9 cellular contexts compared by ENCODE assay signal in the genomic region with DNA sequence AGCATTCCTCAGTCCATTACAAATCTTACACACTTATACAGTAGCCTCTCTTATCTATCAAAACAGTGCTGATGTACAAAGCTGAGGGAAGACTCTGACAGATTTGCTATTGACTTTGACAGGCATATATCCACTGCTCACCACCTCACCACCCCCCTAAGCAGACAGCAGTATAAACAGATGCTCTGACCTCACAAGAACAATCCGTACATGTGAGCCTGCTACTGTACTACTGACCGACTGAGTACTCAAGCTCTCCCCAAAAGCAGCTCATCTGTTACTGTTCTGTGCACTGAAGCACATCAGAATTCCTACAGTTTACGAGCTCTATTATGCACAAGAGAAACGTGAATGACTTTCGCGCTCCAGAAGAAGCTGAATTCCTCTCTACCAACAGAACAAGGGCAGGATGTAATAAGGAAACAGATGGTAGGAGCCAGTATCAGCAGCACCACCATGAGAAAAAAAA.
DNase-seq lines count a peak whose midpoint lies in the region; ATAC-seq and TF ChIP-seq lines count a peak whose summit lies in the region.
"Had no signal": no experiment of that assay in that cellular context is flagged by ENCODE, and none has a peak within 500 bp of the region (broad histone marks: within the 10 kb centered on the region; RNA-seq: fewer than 3 reads in every experiment).

No MANE protein-coding gene starts in this region.

- no peaks in the 10 kb centered on the region for H3K4me1 ChIP-seq in PC-3 (ENCODE audit: insufficient read depth, low read length)

- intact Hi-C loops in PC-3 (cut with micrococcal nuclease), result no loop called here
- intact Hi-C loops in left ventricle myocardium superior (cut with micrococcal nuclease), result no loop called here
- intact Hi-C loops in activated CD8-positive, alpha-beta T cell treated with anti-CD3 and anti-CD28 coated beads for 36 hours (cut with micrococcal nuclease), result no loop called here

- no peak overlapping the region for H3K4me2 ChIP-seq in PC-3 (ENCODE audit: low read length)

- H4K20me1 ChIP-seq in PC-3 (ENCODE audit: low read length), result no peaks in the 10 kb centered on the region

- H3K4me1 Mint-ChIP-seq in HFFc6 (ENCODE audit: low read depth), result peaks cover 38% of the 10 kb centered on the region
- no peaks in the 10 kb centered on the region for H3K4me1 Mint-ChIP-seq in activated CD8-positive, alpha-beta T cell treated with anti-CD3 and anti-CD28 coated beads for 36 hours (ENCODE audit: low read depth)

- no peak for TF ChIP-seq CTCF in HFFc6 (IDR thresholded peaks at IDR 0.05)
- TF ChIP-seq CTCF in PC-3 (conservative IDR thresholded peaks at IDR 0.05; ENCODE audit: low read depth, low read length), result no peak
- no peak for TF ChIP-seq CTCF in activated CD8-positive, alpha-beta T cell treated with anti-CD3 and anti-CD28 coated beads for 36 hours (IDR thresholded peaks at IDR 0.05)

- no peak overlapping the region for H2AFZ ChIP-seq in PC-3 (ENCODE audit: low read length)

- no peaks in the 10 kb centered on the region for H3K79me2 ChIP-seq in PC-3 (ENCODE audit: low read length)

- H3K27me3 Mint-ChIP-seq in HFFc6 (ENCODE audit: insufficient read depth), result no peaks in the 10 kb centered on the region
- peaks cover 2% of the 10 kb centered on the region for H3K27me3 Mint-ChIP-seq in activated CD8-positive, alpha-beta T cell treated with anti-CD3 and anti-CD28 coated beads for 36 hours

- H3K36me3 Mint-ChIP-seq in HFFc6 (ENCODE audit: low read depth), result no peaks in the 10 kb centered on the region
- H3K36me3 Mint-ChIP-seq in activated CD8-positive, alpha-beta T cell treated with anti-CD3 and anti-CD28 coated beads for 36 hours (ENCODE audit: low read depth), result no peaks in the 10 kb centered on the region

- peaks cover 21% of the 10 kb centered on the region; the same call in 1 of the 2 replicates for H3K27me3 ChIP-seq in PC-3 (ENCODE audit: low read length)

- H3K9ac ChIP-seq in PC-3 (ENCODE audit: low read length), result no peak overlapping the region

- no peaks in the 10 kb centered on the region for H3K9me3 Mint-ChIP-seq in HFFc6
- H3K9me3 Mint-ChIP-seq in activated CD8-positive, alpha-beta T cell treated with anti-CD3 and anti-CD28 coated beads for 36 hours, result no peaks in the 10 kb centered on the region

- peak overlapping the region; percentile 80 for H3K4me3 Mint-ChIP-seq in HFFc6
- H3K4me3 Mint-ChIP-seq in activated CD8-positive, alpha-beta T cell treated with anti-CD3 and anti-CD28 coated beads for 36 hours, result no peak overlapping the region

- H3K4me3 ChIP-seq in PC-3 (ENCODE audit: low read length), result no peak overlapping the region

- peak; percentile 32 for DNase-seq in HFFc6
- no peak for DNase-seq in PC-3
- no peak for DNase-seq in left ventricle myocardium superior
- peak; percentile 83 for DNase-seq in superior temporal gyrus (ENCODE audit: extremely low spot score)
- DNase-seq in NCI-H226, result no peak
- no peak for DNase-seq in activated CD8-positive, alpha-beta T cell treated with anti-CD3 and anti-CD28 coated beads for 36 hours
- DNase-seq: left cardiac atrium, MV-4-11 had no signal

- POLR2A ChIA-PET in PC-3 (lab: Charles Lee; ENCODE audit: unreplicated experiment), result no interaction called here
- POLR2A ChIA-PET in activated CD8-positive, alpha-beta T cell treated with anti-CD3 and anti-CD28 coated beads for 36 hours (lab: Charles Lee), result no interaction called here

- ATAC-seq in PC-3 (0 out of 2 replicates have a peak, but pooled peaks have one; percentile 27), left ventricle myocardium superior (peak; percentile 57), GM18868 (IDR thresholded peaks at IDR 0.05; ENCODE audit: unreplicated experiment) (no peak)
- ATAC-seq in activated CD8-positive, alpha-beta T cell treated with anti-CD3 and anti-CD28 coated beads for 36 hours, result no peak

- H3K36me3 ChIP-seq in PC-3 (ENCODE audit: low read depth, low read length), result no peaks in the 10 kb centered on the region

- BruUV-seq in PC-3 (replicated peaks; lab: Mats Ljungman, UMichigan), result no TSS peak

- CTCF ChIA-PET in PC-3 (lab: Charles Lee), result no interaction called here
- CTCF ChIA-PET in activated CD8-positive, alpha-beta T cell treated with anti-CD3 and anti-CD28 coated beads for 36 hours (lab: Charles Lee), result no interaction called here

- H3K9me2 ChIP-seq in PC-3 (replicated peaks; ENCODE audit: low read length), result no peaks in the 10 kb centered on the region

- peak overlapping the region; percentile 53; the same call in 1 of the 2 replicates for H3K27ac Mint-ChIP-seq in HFFc6
- no peak overlapping the region for H3K27ac Mint-ChIP-seq in activated CD8-positive, alpha-beta T cell treated with anti-CD3 and anti-CD28 coated beads for 36 hours

- no peaks in the 10 kb centered on the region for H3K9me3 ChIP-seq in PC-3 (ENCODE audit: low read length)

- H3F3A ChIP-seq in PC-3 (ENCODE audit: low read length, unreplicated experiment), result no peaks in the 10 kb centered on the region

- no peak overlapping the region for H3K27ac ChIP-seq in PC-3 (ENCODE audit: low read length)

Comparison
In these comparisons a context has a peak if more than half of its experiments do, and no peak if none do; other contexts are left out.
1. DNase-seq: peak in HFFc6 (single experiment) and superior temporal gyrus (single experiment); none in PC-3 (single experiment), left ventricle myocardium superior (single experiment), NCI-H226 (single experiment) and activated CD8-positive, alpha-beta T cell treated with anti-CD3 and anti-CD28 coated beads for 36 hours (single experiment).
2. ATAC-seq: peak in PC-3 (single experiment) and left ventricle myocardium superior (single experiment); none in activated CD8-positive, alpha-beta T cell treated with anti-CD3 and anti-CD28 coated beads for 36 hours (single experiment) and GM18868 (single experiment).